Comparison of ENCODE assay signal across 22 cellular contexts in genomic region chr12:46519407-46519806, GRCh38.
A peak's percentile ranks its signal among the peaks of the same experiment; 100 is the strongest.
DNase-seq lines count a peak whose midpoint lies in the region; ATAC-seq and TF ChIP-seq lines count a peak whose summit lies in the region.
"Had no signal": no experiment of that assay in that cellular context is flagged by ENCODE, and none has a peak within 500 bp of the region (broad histone marks: within the 10 kb centered on the region; RNA-seq: fewer than 3 reads in every experiment).

No MANE protein-coding gene starts in this region.

- no peak for TF ChIP-seq CTCF in activated CD8-positive, alpha-beta T cell treated with anti-CD3 and anti-CD28 coated beads for 36 hours (IDR thresholded peaks at IDR 0.05)
- TF ChIP-seq CTCF in lower lobe of right lung (IDR thresholded peaks at IDR 0.05) (no peak), suprapubic skin (IDR thresholded peaks at IDR 0.05) (no peak), mucosa of descending colon (IDR thresholded peaks at IDR 0.05) (no peak)

- TF ChIP-seq POLR2A in suprapubic skin (IDR thresholded peaks at IDR 0.05) = no peak

- H3K4me3 ChIP-seq in lower lobe of right lung (no peak overlapping the region), suprapubic skin (no peak overlapping the region), mucosa of descending colon (no peak overlapping the region)
- H3K4me3 ChIP-seq: skin epidermis had no signal

- peaks cover 13% of the 10 kb centered on the region for H3K36me3 Mint-ChIP-seq in activated CD4-positive, alpha-beta T cell treated with anti-CD3 and anti-CD28 coated beads, Interleukin-2, amount 10 ng/mL, durations not matched to agents 24 days and 14 days (ENCODE audit: low read depth)
- H3K36me3 Mint-ChIP-seq in activated CD8-positive, alpha-beta T cell treated with anti-CD3 and anti-CD28 coated beads for 36 hours (ENCODE audit: low read depth) = peaks cover 9% of the 10 kb centered on the region
- H3K36me3 Mint-ChIP-seq: T-cell had no signal

- DNase-seq in activated CD4-positive, alpha-beta T cell treated with anti-CD3 and anti-CD28 coated beads, Interleukin-2, amount 10 ng/mL, durations not matched to agents 24 days and 14 days = no peak
- DNase-seq in activated CD4-positive, alpha-beta T cell treated with anti-CD3 and anti-CD28 coated beads, Interleukin-2, amount 50 U/mL, for 4 hours = no peak
- DNase-seq in activated CD8-positive, alpha-beta T cell treated with anti-CD3 and anti-CD28 coated beads for 36 hours = no peak
- DNase-seq in lower lobe of right lung (no peak), suprapubic skin (ENCODE audit: low spot score in 2 of 2) (no peak), mucosa of descending colon (no peak)
- DNase-seq in activated CD4-positive, CD25-positive, alpha-beta regulatory T cell treated with anti-CD3 and anti-CD28 coated beads, Interleukin-2, amount 50 U/mL, for 72 hours = no peak
- DNase-seq: activated CD4-positive, CD25-positive, alpha-beta regulatory T cell; GOT3; hypothalamus; KBM-7; kidney glomerular epithelial cell; NCI-H2081; NCI-H510A treated with DMSO at 0.1 percent for 48 hours; SHP77; stimulated activated CD4-positive, alpha-beta T cell treated with anti-CD3 and anti-CD28 coated beads, Interleukin-4, amount 100 ng/mL, for 24 hours; T-cell had no signal

- intact Hi-C loops in activated CD4-positive, alpha-beta T cell treated with anti-CD3 and anti-CD28 coated beads, Interleukin-2, amount 10 ng/mL, durations not matched to agents 24 days and 14 days (cut with micrococcal nuclease) = no loop called here
- intact Hi-C loops in activated CD8-positive, alpha-beta T cell treated with anti-CD3 and anti-CD28 coated beads for 36 hours (cut with micrococcal nuclease) = no loop called here
- intact Hi-C loops in lower lobe of right lung (cut with DNase I) = no loop called here
- intact Hi-C loops in mucosa of descending colon (cut with DNase I, micrococcal nuclease) = no loop called here

- peak overlapping the region; percentile 46 for H3K27ac ChIP-seq in lower lobe of right lung
- peak overlapping the region; percentile 73 for H3K27ac ChIP-seq in suprapubic skin
- H3K27ac ChIP-seq: C4-2B, HL-60 had no signal

- no peaks in the 10 kb centered on the region for H3K9me3 ChIP-seq in lower lobe of right lung
- H3K9me3 ChIP-seq in suprapubic skin = no peaks in the 10 kb centered on the region
- no peaks in the 10 kb centered on the region for H3K9me3 ChIP-seq in mucosa of descending colon

- ATAC-seq in activated CD8-positive, alpha-beta T cell treated with anti-CD3 and anti-CD28 coated beads for 36 hours = no peak
- ATAC-seq in lower lobe of right lung = no peak
- ATAC-seq in mucosa of descending colon = no peak
- ATAC-seq in HG02678 (IDR thresholded peaks at IDR 0.05; ENCODE audit: unreplicated experiment) = no peak
- ATAC-seq: T-cell had no signal

- CTCF ChIA-PET in activated CD8-positive, alpha-beta T cell treated with anti-CD3 and anti-CD28 coated beads for 36 hours (lab: Charles Lee) = interaction anchor here (0.6 to 1.5 kb wide), 2 partner anchors 142 to 769 kb away, joined by 3 to 6 read pairs; no protein-coding TSS in a partner anchor

- H3K4me3 Mint-ChIP-seq in activated CD4-positive, alpha-beta T cell treated with anti-CD3 and anti-CD28 coated beads, Interleukin-2, amount 10 ng/mL, durations not matched to agents 24 days and 14 days = no peak overlapping the region
- H3K4me3 Mint-ChIP-seq in activated CD8-positive, alpha-beta T cell treated with anti-CD3 and anti-CD28 coated beads for 36 hours = no peak overlapping the region
- H3K4me3 Mint-ChIP-seq: central memory CD8-positive, alpha-beta T cell had no signal

- H3K27ac Mint-ChIP-seq in activated CD4-positive, alpha-beta T cell treated with anti-CD3 and anti-CD28 coated beads, Interleukin-2, amount 10 ng/mL, durations not matched to agents 24 days and 14 days = peak overlapping the region; percentile 79
- H3K27ac Mint-ChIP-seq in activated CD8-positive, alpha-beta T cell treated with anti-CD3 and anti-CD28 coated beads for 36 hours = peak overlapping the region; percentile 3
- H3K27ac Mint-ChIP-seq: T-cell had no signal

- H3K4me1 ChIP-seq in lower lobe of right lung = peaks cover 23% of the 10 kb centered on the region
- H3K4me1 ChIP-seq in suprapubic skin = peaks cover 69% of the 10 kb centered on the region
- no peaks in the 10 kb centered on the region for H3K4me1 ChIP-seq in mucosa of descending colon (ENCODE audit: low read depth)

- peaks cover 77% of the 10 kb centered on the region for H3K4me1 Mint-ChIP-seq in activated CD4-positive, alpha-beta T cell treated with anti-CD3 and anti-CD28 coated beads, Interleukin-2, amount 10 ng/mL, durations not matched to agents 24 days and 14 days
- peaks cover 58% of the 10 kb centered on the region for H3K4me1 Mint-ChIP-seq in activated CD8-positive, alpha-beta T cell treated with anti-CD3 and anti-CD28 coated beads for 36 hours (ENCODE audit: low read depth)

- 100% methylated on average over 1 of the region's 1 CpG for WGBS in suprapubic skin

- no peaks in the 10 kb centered on the region for H3K27me3 Mint-ChIP-seq in activated CD4-positive, alpha-beta T cell treated with anti-CD3 and anti-CD28 coated beads, Interleukin-2, amount 10 ng/mL, durations not matched to agents 24 days and 14 days
- H3K27me3 Mint-ChIP-seq in activated CD8-positive, alpha-beta T cell treated with anti-CD3 and anti-CD28 coated beads for 36 hours = no peaks in the 10 kb centered on the region
- H3K27me3 Mint-ChIP-seq: central memory CD8-positive, alpha-beta T cell; T-cell had no signal

- POLR2A ChIA-PET in activated CD8-positive, alpha-beta T cell treated with anti-CD3 and anti-CD28 coated beads for 36 hours (lab: Charles Lee) = interaction anchor here (1.1 kb wide), 1 partner anchor 394 kb away, joined by 3 read pairs; no protein-coding TSS in a partner anchor

- H3K9me3 Mint-ChIP-seq in activated CD4-positive, alpha-beta T cell treated with anti-CD3 and anti-CD28 coated beads, Interleukin-2, amount 10 ng/mL, durations not matched to agents 24 days and 14 days = peaks cover 7% of the 10 kb centered on the region
- H3K9me3 Mint-ChIP-seq in activated CD8-positive, alpha-beta T cell treated with anti-CD3 and anti-CD28 coated beads for 36 hours = peaks cover 2% of the 10 kb centered on the region
- H3K9me3 Mint-ChIP-seq: central memory CD8-positive, alpha-beta T cell; T-cell had no signal

- no peaks in the 10 kb centered on the region for H3K27me3 ChIP-seq in lower lobe of right lung (ENCODE audit: low read depth)
- no peaks in the 10 kb centered on the region for H3K27me3 ChIP-seq in suprapubic skin

- no peaks in the 10 kb centered on the region for H3K36me3 ChIP-seq in lower lobe of right lung
- H3K36me3 ChIP-seq in suprapubic skin = no peaks in the 10 kb centered on the region
- H3K36me3 ChIP-seq in mucosa of descending colon (ENCODE audit: low read depth) = no peaks in the 10 kb centered on the region

- no peak for TF ChIP-seq EP300 in suprapubic skin (IDR thresholded peaks at IDR 0.05)
